ENCODE assay signal across 29 cellular contexts in genomic region chr2:233835230-233836186, GRCh38. TPM values are rescaled to one million over a fixed set of nuclear protein-coding genes. Genes with fewer than 3 reads are reported as not detected.
DNase-seq lines count a peak whose midpoint lies in the region; ATAC-seq and TF ChIP-seq lines count a peak whose summit lies in the region.
"Had no signal": no experiment of that assay in that cellular context is flagged by ENCODE, and none has a peak within 500 bp of the region (broad histone marks: within the 10 kb centered on the region; RNA-seq: fewer than 3 reads in every experiment).

No MANE protein-coding gene starts in this region.

- no peak overlapping the region for H3K4me3 ChIP-seq in Peyer's patch
- H3K4me3 ChIP-seq: ascending aorta, skin epidermis, uterus had no signal

- no peak for TF ChIP-seq CTCF in Peyer's patch (IDR thresholded peaks at IDR 0.05)
- TF ChIP-seq CTCF in foreskin keratinocyte (conservative IDR thresholded peaks at IDR 0.05) = no peak

- no peaks in the 10 kb centered on the region for H3K9me3 Mint-ChIP-seq in activated CD8-positive, alpha-beta memory T cell treated with anti-CD3 and anti-CD28 coated beads, Interleukin-2, amount 10 ng/mL, durations not matched to agents 7 days and 5 days (ENCODE audit: low read depth)
- no peaks in the 10 kb centered on the region for H3K9me3 Mint-ChIP-seq in stimulated activated naive B cell treated with anti-CD40 and anti-IgM and Interleukin-4, amounts not matched to agents 10 μg/mL and 1 μg/mL and 100 μg/mL, for 72 hours
- H3K9me3 Mint-ChIP-seq: activated B cell treated with CpG ODN at 0.5 μM for 24 hours; activated CD4-positive, alpha-beta memory T cell treated with anti-CD3 and anti-CD28 coated beads for 36 hours; memory B cell had no signal

- peaks cover 55% of the 10 kb centered on the region for H3K36me3 Mint-ChIP-seq in activated CD8-positive, alpha-beta memory T cell treated with anti-CD3 and anti-CD28 coated beads, Interleukin-2, amount 10 ng/mL, durations not matched to agents 7 days and 5 days
- H3K36me3 Mint-ChIP-seq in stimulated activated naive B cell treated with anti-CD40 and anti-IgM and Interleukin-4, amounts not matched to agents 10 μg/mL and 1 μg/mL and 100 μg/mL, for 72 hours = peaks cover 3 to 4% of the 10 kb centered on the region in 2 donors
- H3K36me3 Mint-ChIP-seq: memory B cell had no signal

- no peak overlapping the region for H3K27ac Mint-ChIP-seq in activated CD8-positive, alpha-beta memory T cell treated with anti-CD3 and anti-CD28 coated beads, Interleukin-2, amount 10 ng/mL, durations not matched to agents 7 days and 5 days
- peak overlapping the region; percentile 65 for H3K27ac Mint-ChIP-seq in stimulated activated naive B cell treated with anti-CD40 and anti-IgM and Interleukin-4, amounts not matched to agents 10 μg/mL and 1 μg/mL and 100 μg/mL, for 72 hours
- H3K27ac Mint-ChIP-seq: activated B cell treated with CpG ODN at 0.5 μM for 24 hours; activated CD4-positive, alpha-beta memory T cell treated with anti-CD3 and anti-CD28 coated beads for 36 hours; memory B cell had no signal

- no peak overlapping the region for H3K27ac ChIP-seq in Peyer's patch
- H3K27ac ChIP-seq in foreskin keratinocyte = no peak overlapping the region
- H3K27ac ChIP-seq: ascending aorta, skin epidermis, uterus had no signal

- H3K4me3 Mint-ChIP-seq in activated CD8-positive, alpha-beta memory T cell treated with anti-CD3 and anti-CD28 coated beads, Interleukin-2, amount 10 ng/mL, durations not matched to agents 7 days and 5 days = no peak overlapping the region
- H3K4me3 Mint-ChIP-seq in stimulated activated naive B cell treated with anti-CD40 and anti-IgM and Interleukin-4, amounts not matched to agents 10 μg/mL and 1 μg/mL and 100 μg/mL, for 72 hours = no peak overlapping the region
- H3K4me3 Mint-ChIP-seq: activated B cell treated with CpG ODN at 0.5 μM for 24 hours; activated CD4-positive, alpha-beta memory T cell treated with anti-CD3 and anti-CD28 coated beads for 36 hours; memory B cell had no signal

- peak; percentile 45 for DNase-seq in activated CD8-positive, alpha-beta memory T cell treated with anti-CD3 and anti-CD28 coated beads, Interleukin-2, amount 50 U/mL, for 48 hours
- no peak for DNase-seq in activated CD8-positive, alpha-beta memory T cell treated with anti-CD3 and anti-CD28 coated beads, Interleukin-2, amount 10 ng/mL, durations not matched to agents 7 days and 5 days
- DNase-seq in Peyer's patch (peak in 2 of 3 donors; percentile 18 to 32), foreskin keratinocyte (peak in 1 of 2 donors; percentile 44), left cardiac atrium (no peak)
- no peak for DNase-seq in stimulated activated naive B cell treated with anti-CD40 and anti-IgM and Interleukin-4, amounts not matched to agents 10 μg/mL and 1 μg/mL and 100 μg/mL, for 72 hours
- no peak for DNase-seq in stimulated activated CD4-positive, alpha-beta T cell treated with anti-CD3 and anti-CD28 coated beads, Interleukin-15, amount 100 ng/mL, for 24 hours
- DNase-seq: activated B cell treated with CpG ODN at 0.5 μM for 24 hours; activated CD4-positive, alpha-beta memory T cell treated with anti-CD3 and anti-CD28 coated beads for 36 hours; activated naive CD4-positive, alpha-beta T cell treated with anti-CD3 and anti-CD28 coated beads, Interleukin-2, amount 50 U/mL, for 16 hours; C1 segment of cervical spinal cord; Calu3; glutamatergic neuron; HCEC 1CT; kidney glomerular epithelial cell; NCI-H1105; NCI-H2029; NCI-H69; nucleus accumbens; Right ventricle myocardium superior; T1000; uterus had no signal

- intact Hi-C loops in left cardiac atrium (cut with DNase I) = no loop called here

- no peaks in the 10 kb centered on the region for H3K27me3 Mint-ChIP-seq in activated CD8-positive, alpha-beta memory T cell treated with anti-CD3 and anti-CD28 coated beads, Interleukin-2, amount 10 ng/mL, durations not matched to agents 7 days and 5 days
- no peaks in the 10 kb centered on the region for H3K27me3 Mint-ChIP-seq in stimulated activated naive B cell treated with anti-CD40 and anti-IgM and Interleukin-4, amounts not matched to agents 10 μg/mL and 1 μg/mL and 100 μg/mL, for 72 hours
- H3K27me3 Mint-ChIP-seq: activated B cell treated with CpG ODN at 0.5 μM for 24 hours; activated CD4-positive, alpha-beta memory T cell treated with anti-CD3 and anti-CD28 coated beads for 36 hours; memory B cell had no signal

- no peaks in the 10 kb centered on the region for H3K36me3 ChIP-seq in Peyer's patch
- H3K36me3 ChIP-seq: ascending aorta, uterus had no signal

- TF ChIP-seq POLR2A in Peyer's patch (IDR thresholded peaks at IDR 0.05) = no peak

- H3K27me3 ChIP-seq in Peyer's patch = no peaks in the 10 kb centered on the region
- H3K27me3 ChIP-seq in foreskin keratinocyte = no peaks in the 10 kb centered on the region
- H3K27me3 ChIP-seq: ascending aorta, uterus had no signal

- CTCF ChIA-PET in activated CD8-positive, alpha-beta memory T cell treated with anti-CD3 and anti-CD28 coated beads, Interleukin-2, amount 10 ng/mL, durations not matched to agents 7 days and 5 days (lab: Charles Lee) = no interaction called here

- no peaks in the 10 kb centered on the region for H3K9me3 ChIP-seq in Peyer's patch
- H3K9me3 ChIP-seq: ascending aorta, uterus had no signal

- no peak for ATAC-seq in activated CD8-positive, alpha-beta memory T cell treated with anti-CD3 and anti-CD28 coated beads, Interleukin-2, amount 10 ng/mL, durations not matched to agents 7 days and 5 days
- ATAC-seq in foreskin keratinocyte (peak; percentile 45), HG02870 (IDR thresholded peaks at IDR 0.05; ENCODE audit: unreplicated experiment) (no peak), left cardiac atrium (no peak)
- no peak for ATAC-seq in stimulated activated naive B cell treated with anti-CD40 and anti-IgM and Interleukin-4, amounts not matched to agents 10 μg/mL and 1 μg/mL and 100 μg/mL, for 72 hours (replicated peaks)

- H3K4me1 ChIP-seq in Peyer's patch (peaks cover 0 to 5% (median 0%) of the 10 kb centered on the region in 4 donors), foreskin keratinocyte (no peaks in the 10 kb centered on the region)
- H3K4me1 ChIP-seq: ascending aorta, uterus had no signal

- peaks cover 28% of the 10 kb centered on the region for H3K4me1 Mint-ChIP-seq in activated CD8-positive, alpha-beta memory T cell treated with anti-CD3 and anti-CD28 coated beads, Interleukin-2, amount 10 ng/mL, durations not matched to agents 7 days and 5 days
- peaks cover 0 to 7% of the 10 kb centered on the region in 2 donors for H3K4me1 Mint-ChIP-seq in stimulated activated naive B cell treated with anti-CD40 and anti-IgM and Interleukin-4, amounts not matched to agents 10 μg/mL and 1 μg/mL and 100 μg/mL, for 72 hours

RNA-seq across cellular contexts. Expression of gene HJURP, which starts 18.8 kb away (rescaled TPM):
- 100 to 1,000 TPM; 111 to 145 TPM for total RNA-seq in activated CD8-positive, alpha-beta memory T cell treated with anti-CD3 and anti-CD28 coated beads, Interleukin-2, amount 10 ng/mL, durations not matched to agents 7 days and 5 days
- total RNA-seq in Peyer's patch (10 to 100 TPM in 1 of 4 donors, 1 to 10 TPM in 3; 2.1 to 10.7 (median 6.1) TPM), foreskin keratinocyte (40.1 and 45.8 TPM in 2 replicates), left cardiac atrium (1 to 10 TPM in 1 of 2 donors, not detected in 1; 1.1 TPM)
- polyA plus RNA-seq in foreskin keratinocyte = 22.2 and 27.5 TPM in 2 replicates
- total RNA-seq: ascending aorta, cardiac septum had no signal

RNA-seq across cellular contexts. Expression of gene MROH2A, which starts 57.4 kb away (rescaled TPM):
- not detected for total RNA-seq in activated CD8-positive, alpha-beta memory T cell treated with anti-CD3 and anti-CD28 coated beads, Interleukin-2, amount 10 ng/mL, durations not matched to agents 7 days and 5 days
- total RNA-seq in Peyer's patch (1 to 10 TPM in 1 of 4 donors, under 1 TPM in 2, not detected in 1; 0.27 to 1.6 (median 0.35) TPM), foreskin keratinocyte (0.11 and 0.31 TPM in 2 replicates), left cardiac atrium (not detected)
- polyA plus RNA-seq in foreskin keratinocyte = 0.11 and 0.49 TPM in 2 replicates
- total RNA-seq: activated B cell treated with CpG ODN at 0.5 μM for 24 hours; activated CD4-positive, alpha-beta memory T cell treated with anti-CD3 and anti-CD28 coated beads for 36 hours; ascending aorta; cardiac septum; dermis microvascular lymphatic vessel endothelial cell; OCI-LY7; Right ventricle myocardium superior; uterus had no signal

Comparison
In these comparisons a context has a peak if more than half of its experiments do, and no peak if none do; other contexts are left out.
1. DNase-seq: peak in activated CD8-positive, alpha-beta memory T cell treated with anti-CD3 and anti-CD28 coated beads, Interleukin-2, amount 50 U/mL, for 48 hours (single experiment) and Peyer's patch (2 of 3); none in activated CD8-positive, alpha-beta memory T cell treated with anti-CD3 and anti-CD28 coated beads, Interleukin-2, amount 10 ng/mL, durations not matched to agents 7 days and 5 days (single experiment), stimulated activated naive B cell treated with anti-CD40 and anti-IgM and Interleukin-4, amounts not matched to agents 10 μg/mL and 1 μg/mL and 100 μg/mL, for 72 hours (single experiment), left cardiac atrium (single experiment) and stimulated activated CD4-positive, alpha-beta T cell treated with anti-CD3 and anti-CD28 coated beads, Interleukin-15, amount 100 ng/mL, for 24 hours (single experiment).